ENCODE assay signal across 8 cellular contexts in genomic region chr2:113886479-113887383, GRCh38. TPM values are rescaled to one million over a fixed set of nuclear protein-coding genes. Genes with fewer than 3 reads are reported as not detected.
DNase-seq lines count a peak whose midpoint lies in the region; ATAC-seq and TF ChIP-seq lines count a peak whose summit lies in the region.

No MANE protein-coding gene starts in this region.

- H3K9me3 ChIP-seq in RWPE2 (ENCODE audit: severe bottlenecking): no peaks in the 10 kb centered on the region

- peak overlapping the region; percentile 48 to 58 for H3K4me3 Mint-ChIP-seq in effector memory CD8-positive, alpha-beta T cell

- peak overlapping the region; percentile 65 for H3K27ac ChIP-seq in C4-2B
- peak overlapping the region; percentile 56 for H3K27ac ChIP-seq in RWPE2 (ENCODE audit: poor library complexity, severe bottlenecking)

- DNase-seq in RWPE2 (ENCODE audit: low spot score) (peak; percentile 65), posterior vena cava (ENCODE audit: low spot score) (peak; percentile 87), NCI-H1105 (lab: John Stamatoyannopoulos, UW) (no peak), DMS 273 treated with DMSO at 0.1 percent for 48 hours (lab: John Stamatoyannopoulos, UW) (no peak)
- DNase-seq in effector memory CD8-positive, alpha-beta T cell: no peak

- H3K27me3 Mint-ChIP-seq in effector memory CD8-positive, alpha-beta T cell: no peaks in the 10 kb centered on the region

- H3K4me1 Mint-ChIP-seq in effector memory CD8-positive, alpha-beta T cell (ENCODE audit: low read depth in 2 of 2): peaks cover 38 to 48% of the 10 kb centered on the region in 2 donors

- H3K36me3 ChIP-seq in RWPE2 (ENCODE audit: low read depth): peaks cover 1% of the 10 kb centered on the region; the same call in 1 of the 2 replicates

- no peaks in the 10 kb centered on the region for H3K27me3 ChIP-seq in RWPE2 (ENCODE audit: insufficient read depth, poor library complexity, severe bottlenecking)

- H3K27ac Mint-ChIP-seq in effector memory CD8-positive, alpha-beta T cell: peak overlapping the region; percentile 79 to 95

- intact Hi-C loops in posterior vena cava (cut with DNase I): no loop called here

- peaks cover 25% of the 10 kb centered on the region for H3K36me3 Mint-ChIP-seq in effector memory CD8-positive, alpha-beta T cell (ENCODE audit: insufficient read depth)

- peaks cover 18% of the 10 kb centered on the region for H3K4me1 ChIP-seq in RWPE2 (ENCODE audit: insufficient read depth, poor library complexity, severe bottlenecking)

- TF ChIP-seq CTCF in C4-2B (conservative IDR thresholded peaks at IDR 0.05) (no peak), RWPE2 (IDR thresholded peaks at IDR 0.05; ENCODE audit: poor library complexity, severe bottlenecking) (no peak)

- H3K4me3 ChIP-seq in RWPE2 (ENCODE audit: severe bottlenecking): no peak overlapping the region

- H3K9me3 Mint-ChIP-seq in effector memory CD8-positive, alpha-beta T cell: no peaks in the 10 kb centered on the region

- peak; percentile 66 for ATAC-seq in GM19023 (IDR thresholded peaks at IDR 0.05; ENCODE audit: unreplicated experiment)
- peak; percentile 69 for ATAC-seq in HG03097 (IDR thresholded peaks at IDR 0.05; ENCODE audit: low FRiP score, unreplicated experiment)
- peak; percentile 62 for ATAC-seq in RWPE2 (ENCODE audit: low read depth)
- ATAC-seq in effector memory CD8-positive, alpha-beta T cell (replicated peaks): no peak

RNA-seq across cellular contexts. Expression of gene ACTR3, which starts 3.2 kb away (rescaled TPM):
- 100 to 1,000 TPM; 322 to 408 TPM for total RNA-seq in posterior vena cava

Comparison
In these comparisons a context has a peak if more than half of its experiments do, and no peak if none do; other contexts are left out.
1. DNase-seq: peak in RWPE2 (single experiment) and posterior vena cava (single experiment); none in effector memory CD8-positive, alpha-beta T cell (0 of 3), NCI-H1105 (single experiment) and DMS 273 treated with DMSO at 0.1 percent for 48 hours (single experiment).